ENCODE assay signal across 14 cellular contexts in the genomic region with DNA sequence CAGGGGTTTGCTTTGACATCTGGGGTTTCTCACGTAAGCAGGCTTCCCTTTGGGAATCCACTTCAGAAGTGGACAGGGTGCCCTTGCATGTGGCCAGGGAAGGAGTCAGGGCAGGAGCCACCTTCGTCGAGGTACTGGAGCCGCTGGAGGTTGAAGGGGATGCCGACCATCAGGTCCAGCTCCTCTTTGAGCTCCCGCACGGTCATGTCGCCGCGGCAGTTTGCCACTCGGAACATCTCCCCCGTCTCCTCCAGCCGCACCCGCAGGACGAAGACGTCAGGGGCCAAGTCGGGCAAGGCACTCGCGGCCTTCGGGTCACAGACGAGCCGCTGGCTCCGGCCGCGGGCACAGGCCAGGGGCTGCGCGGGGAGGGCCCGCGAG. TPM values are rescaled to one million over a fixed set of nuclear protein-coding genes. Genes with fewer than 3 reads are reported as not detected.
DNase-seq lines count a peak whose midpoint lies in the region; ATAC-seq and TF ChIP-seq lines count a peak whose summit lies in the region.
"Had no signal": no experiment of that assay in that cellular context is flagged by ENCODE, and none has a peak within 500 bp of the region (broad histone marks: within the 10 kb centered on the region; RNA-seq: fewer than 3 reads in every experiment).

No MANE protein-coding gene starts in this region.

- H3K9ac ChIP-seq in ES-I3 (ENCODE audit: low read depth, low read length), result peak overlapping the region; percentile 44; the same call in 1 of the 2 replicates

- H3K36me3 Mint-ChIP-seq in central memory CD8-positive, alpha-beta T cell (ENCODE audit: insufficient read depth), result no peaks in the 10 kb centered on the region
- H3K36me3 Mint-ChIP-seq in mesothelial cell of epicardium, result no peaks in the 10 kb centered on the region

- no peaks in the 10 kb centered on the region for H3K4me1 ChIP-seq in ACC112 (ENCODE audit: control insufficient read depth, insufficient read depth, low read length, unreplicated experiment)
- H3K4me1 ChIP-seq in ES-I3 (ENCODE audit: insufficient read depth, low read length), result no peaks in the 10 kb centered on the region

- no peak for TF ChIP-seq CTCF in mesothelial cell of epicardium (IDR thresholded peaks at IDR 0.05; ENCODE audit: unreplicated experiment)

- no peaks in the 10 kb centered on the region for H3K9me3 ChIP-seq in ES-I3 (ENCODE audit: control insufficient read depth, insufficient read depth, low read length)
- H3K9me3 ChIP-seq: transverse colon had no signal

- H2AFZ ChIP-seq in ACC112 (ENCODE audit: low read length, unreplicated experiment), result no peak overlapping the region

- peaks cover 5% of the 10 kb centered on the region for H3K4me1 Mint-ChIP-seq in central memory CD8-positive, alpha-beta T cell
- H3K4me1 Mint-ChIP-seq in mesothelial cell of epicardium, result peaks cover 16% of the 10 kb centered on the region

- no peak overlapping the region for H3K27ac ChIP-seq in ACC112 (ENCODE audit: low read depth, low read length)
- H3K27ac ChIP-seq: transverse colon had no signal

- no peaks in the 10 kb centered on the region for H3K9me3 Mint-ChIP-seq in central memory CD8-positive, alpha-beta T cell
- peaks cover 4% of the 10 kb centered on the region for H3K9me3 Mint-ChIP-seq in mesothelial cell of epicardium

- peaks cover 59% of the 10 kb centered on the region for H3K27me3 ChIP-seq in ACC112 (ENCODE audit: insufficient read depth, low read length)

- no peaks in the 10 kb centered on the region for H3K79me2 ChIP-seq in ACC112 (ENCODE audit: control insufficient read depth, insufficient read depth, low read length, unreplicated experiment)

- peak; percentile 11 for ATAC-seq in central memory CD8-positive, alpha-beta T cell (replicated peaks; ENCODE audit: extremely low read depth, poor library complexity, severe bottlenecking)
- no peak for ATAC-seq in GM18520 (IDR thresholded peaks at IDR 0.05; ENCODE audit: unreplicated experiment)
- ATAC-seq in HG02588 (IDR thresholded peaks at IDR 0.05; ENCODE audit: unreplicated experiment), result no peak

- DNase-seq in central memory CD8-positive, alpha-beta T cell (ENCODE audit: low spot score in 2 of 2), result no peak
- no peak for DNase-seq in mesothelial cell of epicardium (ENCODE audit: low spot score in 2 of 2, unreplicated experiment in 2 of 2)
- no peak for DNase-seq in NCI-H2081 treated with DMSO at 0.1 percent for 48 hours (lab: John Stamatoyannopoulos, UW)
- DNase-seq in NOMO-1 treated with dmso at 0.1 percent for 144 hours (lab: John Stamatoyannopoulos, UW; ENCODE audit: unreplicated experiment), result no peak
- DNase-seq: amniotic stem cell, NCI-H1417 treated with DMSO at 0.1 percent for 48 hours, transverse colon had no signal

- H3K36me3 ChIP-seq in ACC112 (ENCODE audit: insufficient read depth, low read length), result no peaks in the 10 kb centered on the region
- H3K36me3 ChIP-seq in ES-I3 (ENCODE audit: insufficient read depth, low read length), result no peaks in the 10 kb centered on the region
- H3K36me3 ChIP-seq: transverse colon had no signal

- H3K4me3 ChIP-seq in ACC112 (ENCODE audit: low read depth, low read length), result 0 out of 2 replicates have a peak overlapping the region, but pooled peaks have one; percentile 15

- H3K27me3 Mint-ChIP-seq in central memory CD8-positive, alpha-beta T cell, result peaks cover 72% of the 10 kb centered on the region
- H3K27me3 Mint-ChIP-seq in mesothelial cell of epicardium (ENCODE audit: low read depth), result peaks cover 84% of the 10 kb centered on the region

- H3K27ac Mint-ChIP-seq in central memory CD8-positive, alpha-beta T cell (ENCODE audit: low read depth), result no peak overlapping the region
- no peak overlapping the region for H3K27ac Mint-ChIP-seq in mesothelial cell of epicardium
- H3K27ac Mint-ChIP-seq: activated CD4-positive, alpha-beta T cell treated with anti-CD3 and anti-CD28 coated beads for 36 hours had no signal

- H3K4me3 Mint-ChIP-seq in central memory CD8-positive, alpha-beta T cell, result no peak overlapping the region
- H3K4me3 Mint-ChIP-seq in mesothelial cell of epicardium, result peak overlapping the region; percentile 36

RNA-seq across cellular contexts. Expression of gene ANKRD60, which starts 0.4 kb away (rescaled TPM):
- not detected in 3 replicates for total RNA-seq in mesothelial cell of epicardium
- total RNA-seq: activated CD4-positive, alpha-beta T cell treated with anti-CD3 and anti-CD28 coated beads for 36 hours; mononuclear cell; RPMI7951; transverse colon had no signal
